ENCODE assay signal across 16 cellular contexts in genomic region chrX:39753296-39753996, GRCh38.
A peak's percentile ranks its signal among the peaks of the same experiment; 100 is the strongest.
DNase-seq lines count a peak whose midpoint lies in the region; ATAC-seq and TF ChIP-seq lines count a peak whose summit lies in the region.
"Had no signal": no experiment of that assay in that cellular context is flagged by ENCODE, and none has a peak within 500 bp of the region (broad histone marks: within the 10 kb centered on the region; RNA-seq: fewer than 3 reads in every experiment).

No MANE protein-coding gene starts in this region.

- CTCF ChIA-PET in AG04450 (lab: Charles Lee): no interaction called here
- CTCF ChIA-PET in IMR-90 (lab: Yijun Ruan, JAX): interaction anchor here (1.0 kb wide), 1 partner anchor 12 kb away, joined by 3 read pairs; no protein-coding TSS in a partner anchor

- H3K79me1 ChIP-seq in IMR-90 (ENCODE audit: low read depth in 1 of 2, low read length in 2 of 2): no peaks in the 10 kb centered on the region

- H4K20me1 ChIP-seq in IMR-90 (ENCODE audit: insufficient read depth, low read length): no peaks in the 10 kb centered on the region

- H3K9me3 Mint-ChIP-seq in natural killer cell: no peaks in the 10 kb centered on the region
- H3K9me3 Mint-ChIP-seq: activated naive CD4-positive, alpha-beta T cell treated with anti-CD3 and anti-CD28 coated beads, Interleukin-2, amount 50 U/mL, for 24 hours; CD4-positive, CD25-positive, alpha-beta regulatory T cell; immature natural killer cell had no signal

- no peaks in the 10 kb centered on the region for H3K27me3 Mint-ChIP-seq in natural killer cell (ENCODE audit: low read depth in 2 of 2)
- H3K27me3 Mint-ChIP-seq: activated naive CD4-positive, alpha-beta T cell treated with anti-CD3 and anti-CD28 coated beads, Interleukin-2, amount 50 U/mL, for 24 hours; CD4-positive, CD25-positive, alpha-beta regulatory T cell had no signal

- H3K9ac ChIP-seq in IMR-90 (ENCODE audit: low read depth, low read length): no peak overlapping the region

- 0 out of 3 replicates have a peak overlapping the region, but pooled peaks have one; percentile 57 for H2BK15ac ChIP-seq in IMR-90 (ENCODE audit: low read depth, low read length)

- H3K4me1 Mint-ChIP-seq in natural killer cell: no peaks in the 10 kb centered on the region
- H3K4me1 Mint-ChIP-seq: immature natural killer cell had no signal

- H2BK5ac ChIP-seq in IMR-90 (ENCODE audit: low read depth, low read length, poor library complexity, severe bottlenecking): no peak overlapping the region

- H3K4me1 ChIP-seq in IMR-90 (ENCODE audit: control insufficient read depth, insufficient read depth, low read length) (peaks cover 7% of the 10 kb centered on the region), body of pancreas (peaks cover 37% of the 10 kb centered on the region)

- H3K23ac ChIP-seq in IMR-90 (ENCODE audit: low read depth, low read length): no peak overlapping the region

- H4K8ac ChIP-seq in IMR-90 (ENCODE audit: low read depth in 2 of 2, low read length in 2 of 2): no peak overlapping the region; a peak in 1 of 4 replicates

- no peak overlapping the region for H3K56ac ChIP-seq in IMR-90 (ENCODE audit: extremely low read depth, insufficient read depth, low read length)

- ATAC-seq in IMR-90 (ENCODE audit: low read depth): no peak
- ATAC-seq in body of pancreas: peak; percentile 90
- ATAC-seq in natural killer cell: no peak
- ATAC-seq in GM18868 (IDR thresholded peaks at IDR 0.05; ENCODE audit: unreplicated experiment): no peak
- no peak for ATAC-seq in HG03045 (IDR thresholded peaks at IDR 0.05; ENCODE audit: unreplicated experiment)

- H3K36me3 Mint-ChIP-seq in natural killer cell: no peaks in the 10 kb centered on the region
- H3K36me3 Mint-ChIP-seq: activated naive CD4-positive, alpha-beta T cell treated with anti-CD3 and anti-CD28 coated beads, Interleukin-2, amount 50 U/mL, for 24 hours; CD4-positive, CD25-positive, alpha-beta regulatory T cell; immature natural killer cell had no signal

- TF ChIP-seq CTCF in AG04450 (IDR thresholded peaks at IDR 0.05; ENCODE audit: low read depth, low read length) (no peak), IMR-90 (conservative IDR thresholded peaks at IDR 0.05; ENCODE audit: low read depth, low read length) (no peak), body of pancreas (IDR thresholded peaks at IDR 0.05) (no peak), natural killer cell (IDR thresholded peaks at IDR 0.05) (no peak)

- in situ Hi-C loops in IMR-90 (cut with MboI; ENCODE audit: low sequenced_read_pairs): no loop called here

- H3K27me3 ChIP-seq in AG04450 (ENCODE audit: control insufficient read depth, insufficient read depth, low read length) (no peaks in the 10 kb centered on the region), IMR-90 (ENCODE audit: control insufficient read depth, insufficient read depth, low read length) (no peaks in the 10 kb centered on the region; the same call in 1 of the 2 replicates), body of pancreas (no peaks in the 10 kb centered on the region)
- H3K27me3 ChIP-seq: ovary, upper lobe of left lung had no signal

- no TSS peak for BruUV-seq in IMR-90 (replicated peaks; lab: Mats Ljungman, UMichigan)

- H2AFZ ChIP-seq in IMR-90 (replicated peaks; ENCODE audit: low read length, poor library complexity): no peak overlapping the region

- H3K4me2 ChIP-seq in IMR-90 (ENCODE audit: low read depth, low read length): no peak overlapping the region

- no peak for DNase-seq in AG04450 (ENCODE audit: low read depth, low spot score)
- DNase-seq in IMR-90: peak; percentile 73
- peak; percentile 72 to 86 (median 79) for DNase-seq in body of pancreas
- DNase-seq in lung microvascular endothelial cell (ENCODE audit: low read depth in 2 of 2): peak; percentile 31 to 76
- DNase-seq in natural killer cell: no peak
- no peak for DNase-seq in DMS79 (lab: John Stamatoyannopoulos, UW)
- DNase-seq: activated CD4-positive, alpha-beta T cell treated with anti-CD3 and anti-CD28 coated beads for 48 hours; CD4-positive, CD25-positive, alpha-beta regulatory T cell; immature natural killer cell; NCI-H187 treated with DMSO at 0.1 percent for 48 hours; SIG-M5; upper lobe of left lung had no signal

- H3K4ac ChIP-seq in IMR-90 (ENCODE audit: low read depth, low read length): no peak overlapping the region

- H2BK20ac ChIP-seq in IMR-90 (ENCODE audit: low read depth, low read length): 0 out of 2 replicates have a peak overlapping the region, but pooled peaks have one; percentile 45

- H3K9me1 ChIP-seq in IMR-90 (ENCODE audit: insufficient read depth, low read length): peaks cover 12% of the 10 kb centered on the region

- no peak overlapping the region for H3K4me3 ChIP-seq in AG04450 (ENCODE audit: low read depth, low read length)
- no peak overlapping the region for H3K4me3 ChIP-seq in IMR-90 (ENCODE audit: insufficient read depth, low read depth, low read length)
- no peak overlapping the region for H3K4me3 ChIP-seq in body of pancreas
- H3K4me3 ChIP-seq: ovary, upper lobe of left lung had no signal

- intact Hi-C loops in IMR-90 (cut with micrococcal nuclease) (no loop called here), body of pancreas (cut with DNase I) (no loop called here), natural killer cell (cut with micrococcal nuclease) (no loop called here)

- POLR2A ChIA-PET in AG04450 (lab: Yijun Ruan, JAX): interaction anchor here (0.5 kb wide), 1 partner anchor 1942 kb away, joined by 6 read pairs; no protein-coding TSS in a partner anchor
- POLR2A ChIA-PET in IMR-90 (lab: Charles Lee; ENCODE audit: unreplicated experiment): interaction anchor here (0.8 kb wide), 1 partner anchor 22 kb away, joined by 3 read pairs; no protein-coding TSS in a partner anchor

- no peak overlapping the region for H3K27ac Mint-ChIP-seq in natural killer cell
- H3K27ac Mint-ChIP-seq: activated naive CD4-positive, alpha-beta T cell treated with anti-CD3 and anti-CD28 coated beads, Interleukin-2, amount 50 U/mL, for 24 hours; immature natural killer cell had no signal

- TF ChIP-seq POLR2A in IMR-90 (IDR thresholded peaks at IDR 0.05; ENCODE audit: low read depth, low read length) (no peak), body of pancreas (IDR thresholded peaks at IDR 0.05) (no peak)

- no peak for TF ChIP-seq RAD21 in IMR-90 (IDR thresholded peaks at IDR 0.05; ENCODE audit: low read length)

- no peak overlapping the region for H3K14ac ChIP-seq in IMR-90 (replicated peaks; ENCODE audit: low read depth, low read length)

- H3K36me3 ChIP-seq in IMR-90 (ENCODE audit: control insufficient read depth, insufficient read depth, low read length): no peaks in the 10 kb centered on the region
- no peaks in the 10 kb centered on the region for H3K36me3 ChIP-seq in body of pancreas (replicated peaks in 1 of 2; ENCODE audit: insufficient read depth in 1 of 2, low read depth in 2 of 2)
- H3K36me3 ChIP-seq: ovary, upper lobe of left lung had no signal

- no peaks in the 10 kb centered on the region for H3K9me3 ChIP-seq in AG04450 (ENCODE audit: control insufficient read depth, insufficient read depth, low read length)
- H3K9me3 ChIP-seq in IMR-90 (ENCODE audit: control insufficient read depth, insufficient read depth, low read length): no peaks in the 10 kb centered on the region
- no peaks in the 10 kb centered on the region for H3K9me3 ChIP-seq in body of pancreas
- H3K9me3 ChIP-seq: ovary, upper lobe of left lung had no signal

- peak overlapping the region; percentile 20; the same call in 1 of the 2 replicates for H2BK120ac ChIP-seq in IMR-90 (ENCODE audit: low read depth, low read length)

- H4K91ac ChIP-seq in IMR-90 (ENCODE audit: insufficient read depth, low read depth, low read length): no peak overlapping the region

- no peak overlapping the region for H2AK9ac ChIP-seq in IMR-90 (replicated peaks; ENCODE audit: low read depth, low read length, poor library complexity)

- no CpG with 5 or more reads among the region's 8 CpGs for WGBS in IMR-90 (ENCODE audit: extremely low coverage in 2 of 2, insufficient read length in 1 of 2), 2 experiments
- WGBS in body of pancreas, 2 donors: 48 to 49% methylated on average over 4 to 8 of the region's 8 CpGs

- dilution Hi-C loops in IMR-90 (cut with HindIII; ENCODE audit: low sequenced_read_pairs, unreplicated experiment): no loop called here

- no peak overlapping the region for H4K5ac ChIP-seq in IMR-90 (ENCODE audit: low read depth, low read length)

- no peak overlapping the region; the same call in 1 of the 2 replicates for H3K18ac ChIP-seq in IMR-90 (ENCODE audit: low read depth, low read length)

- H3K27ac ChIP-seq in AG04450 (ENCODE audit: low read depth, low read length) (peak overlapping the region; percentile 21), IMR-90 (ENCODE audit: insufficient read depth, low read length) (no peak overlapping the region), body of pancreas (peak overlapping the region; percentile 54 to 77 (median 73))
- H3K27ac ChIP-seq: ovary had no signal

- no peak overlapping the region for H3K4me3 Mint-ChIP-seq in natural killer cell
- H3K4me3 Mint-ChIP-seq: activated naive CD4-positive, alpha-beta T cell treated with anti-CD3 and anti-CD28 coated beads, Interleukin-2, amount 50 U/mL, for 24 hours; CD4-positive, CD25-positive, alpha-beta regulatory T cell; immature natural killer cell had no signal

- H2AK5ac ChIP-seq in IMR-90 (ENCODE audit: low read depth, low read length): peak overlapping the region; percentile 85

TF ChIP-seq in IMR-90, 13 proteins besides CTCF, POLR2A, EP300 and RAD21:
- TF ChIP-seq USF2 (IDR thresholded peaks at IDR 0.05; ENCODE audit: low read depth, low read length) (no peak), BHLHE40 (IDR thresholded peaks at IDR 0.05; ENCODE audit: low read depth, low read length) (peak; percentile 36; the same call in 1 of the 2 replicates), RCOR1 (IDR thresholded peaks at IDR 0.05; ENCODE audit: insufficient replicate concordance, low read length) (peak; percentile 20), CEBPB (IDR thresholded peaks at IDR 0.05; ENCODE audit: low read depth, low read length) (no peak)

Comparison
In these comparisons a context has a peak if more than half of its experiments do, and no peak if none do; other contexts are left out.
1. DNase-seq: peak in IMR-90 (single experiment), body of pancreas (4 of 4) and lung microvascular endothelial cell (2 of 2); none in AG04450 (single experiment), natural killer cell (single experiment) and DMS79 (single experiment).